Comparison of ENCODE assay signal across 16 cellular contexts in genomic region chr7:71612892-71613291, GRCh38.
A peak's percentile ranks its signal among the peaks of the same experiment; 100 is the strongest.
DNase-seq lines count a peak whose midpoint lies in the region; ATAC-seq and TF ChIP-seq lines count a peak whose summit lies in the region.
"Had no signal": no experiment of that assay in that cellular context is flagged by ENCODE, and none has a peak within 500 bp of the region (broad histone marks: within the 10 kb centered on the region; RNA-seq: fewer than 3 reads in every experiment).

No MANE protein-coding gene starts in this region.

- H3K9me2 ChIP-seq in MM.1S (replicated peaks; ENCODE audit: insufficient read depth, low read length) = no peaks in the 10 kb centered on the region

- ATAC-seq in left ventricle myocardium superior = peak; percentile 59
- no peak for ATAC-seq in HG03432 (IDR thresholded peaks at IDR 0.05; ENCODE audit: unreplicated experiment)
- ATAC-seq: activated T-cell treated with anti-CD3 and anti-CD28 coated beads, Interleukin-2, amount 50 U/mL, for 4 hours; esophagus mucosa; HepG2; natural killer cell treated with Interleukin-12 subunit alpha and Interleukin-12 subunit beta and Interleukin-15 and Interleukin-18, amount 100 ng/mL, for 72 hours; SK-N-SH treated with all-trans-retinoic acid at 6 μM for 48 hours; stimulated activated effector memory CD8-positive, alpha-beta T cell treated with anti-CD3 and anti-CD28 coated beads, Interleukin-12 subunit alpha, Interleukin-12 subunit beta, amount 100 ng/mL, for 72 hours had no signal

- H3K79me2 ChIP-seq in MM.1S (ENCODE audit: low read length) = no peaks in the 10 kb centered on the region
- H3K79me2 ChIP-seq in smooth muscle cell (ENCODE audit: low read depth) = no peaks in the 10 kb centered on the region

- intact Hi-C loops in left ventricle myocardium superior (cut with micrococcal nuclease) (no loop called here), prostate gland (cut with DNase I) (no loop called here)

- no peak for TF ChIP-seq CTCF in MM.1S (IDR thresholded peaks at IDR 0.05; ENCODE audit: low read length)
- no peak for TF ChIP-seq CTCF in astrocyte of the spinal cord (IDR thresholded peaks at IDR 0.05; ENCODE audit: low read depth, low read length)
- TF ChIP-seq CTCF in smooth muscle cell (IDR thresholded peaks at IDR 0.05; ENCODE audit: borderline replicate concordance, insufficient read depth, poor library complexity, severe bottlenecking) = no peak
- TF ChIP-seq CTCF in prostate gland (IDR thresholded peaks at IDR 0.05) = no peak

- H2AFZ ChIP-seq in MM.1S (ENCODE audit: low read length) (no peak overlapping the region), smooth muscle cell (ENCODE audit: low read depth) (no peak overlapping the region)

- no peak overlapping the region for H3K9ac ChIP-seq in MM.1S (ENCODE audit: low read length)
- H3K9ac ChIP-seq in smooth muscle cell (ENCODE audit: low read depth) = no peak overlapping the region

- peak overlapping the region; percentile 16; the same call in 1 of the 2 replicates for H3K27ac ChIP-seq in MM.1S (ENCODE audit: low read length)
- H3K27ac ChIP-seq in smooth muscle cell (ENCODE audit: low read depth) = peak overlapping the region; percentile 78
- H3K27ac ChIP-seq in prostate gland = no peak overlapping the region
- H3K27ac ChIP-seq: colonic mucosa, vagina had no signal

- H3K4me3 ChIP-seq in MM.1S (ENCODE audit: low read length) (no peak overlapping the region), astrocyte of the spinal cord (ENCODE audit: low read depth, low read length) (no peak overlapping the region), smooth muscle cell (no peak overlapping the region), prostate gland (no peak overlapping the region)
- H3K4me3 ChIP-seq: colonic mucosa, vagina had no signal

- H3F3A ChIP-seq in MM.1S (ENCODE audit: insufficient read depth, low read length) (no peaks in the 10 kb centered on the region), smooth muscle cell (ENCODE audit: low read depth) (peaks cover 10% of the 10 kb centered on the region)

- TF ChIP-seq POLR2A in prostate gland (IDR thresholded peaks at IDR 0.05) = no peak

- H4K20me1 ChIP-seq in MM.1S (ENCODE audit: insufficient read depth, low read length) = no peaks in the 10 kb centered on the region
- no peaks in the 10 kb centered on the region for H4K20me1 ChIP-seq in smooth muscle cell (ENCODE audit: low read depth)

- H3K9me3 ChIP-seq in MM.1S (replicated peaks; ENCODE audit: insufficient read depth, low read length) (no peaks in the 10 kb centered on the region), smooth muscle cell (replicated peaks; ENCODE audit: low read depth) (peaks cover 4% of the 10 kb centered on the region), prostate gland (no peaks in the 10 kb centered on the region)
- H3K9me3 ChIP-seq: colonic mucosa, vagina had no signal

- H3K4me2 ChIP-seq in MM.1S (ENCODE audit: low read depth, low read length) = no peak overlapping the region
- peak overlapping the region; percentile 7 for H3K4me2 ChIP-seq in smooth muscle cell

- no peaks in the 10 kb centered on the region for H3K27me3 ChIP-seq in MM.1S (replicated peaks; ENCODE audit: insufficient read depth, low read length)
- no peaks in the 10 kb centered on the region for H3K27me3 ChIP-seq in smooth muscle cell (ENCODE audit: low read depth)
- H3K27me3 ChIP-seq in prostate gland (replicated peaks; ENCODE audit: insufficient read depth) = no peaks in the 10 kb centered on the region
- H3K27me3 ChIP-seq: colonic mucosa, vagina had no signal

- H3K36me3 ChIP-seq in MM.1S (replicated peaks; ENCODE audit: insufficient read depth, low read length) = no peaks in the 10 kb centered on the region
- H3K36me3 ChIP-seq in smooth muscle cell (ENCODE audit: low read depth) = no peaks in the 10 kb centered on the region
- H3K36me3 ChIP-seq in prostate gland = no peaks in the 10 kb centered on the region
- H3K36me3 ChIP-seq: colonic mucosa, vagina had no signal

- DNase-seq in MM.1S (no peak), astrocyte of the spinal cord (ENCODE audit: low read depth, low spot score) (peak; percentile 57), left ventricle myocardium superior (no peak), smooth muscle cell (lab: John Stamatoyannopoulos, UW; ENCODE audit: unreplicated experiment) (no peak), prostate gland (ENCODE audit: low spot score) (no peak), RPMI8226 (no peak), NCI-H510A (lab: John Stamatoyannopoulos, UW) (no peak)
- DNase-seq: activated T-cell treated with anti-CD3 and anti-CD28 coated beads, Interleukin-2, amount 50 U/mL, for 4 hours; colonic mucosa had no signal

- WGBS in smooth muscle cell (ENCODE audit: low lambda C conversion rate) = 49% methylated on average over 6 of the region's 6 CpGs
- WGBS in prostate gland = 15% methylated on average over 6 of the region's 6 CpGs

- in situ Hi-C loops in astrocyte of the spinal cord (cut with HindIII; ENCODE audit: low sequenced_read_pairs) = no loop called here

- H3K4me1 ChIP-seq in MM.1S (ENCODE audit: low read length) (0 out of 2 replicates have a peak, but pooled peaks cover 9% of the 10 kb centered on the region), smooth muscle cell (ENCODE audit: low read depth) (peaks cover 43% of the 10 kb centered on the region), prostate gland (replicated peaks) (no peaks in the 10 kb centered on the region)
- H3K4me1 ChIP-seq: colonic mucosa had no signal

Comparison
In these comparisons a context has a peak if more than half of its experiments do, and no peak if none do; other contexts are left out.
1. H3K27ac ChIP-seq: peak in MM.1S (single experiment) and smooth muscle cell (single experiment); none in prostate gland (0 of 2).